In genomic region chr13:40993119-40993518, GRCh38 we compare ENCODE assay signal across 9 cellular contexts. TPM values are rescaled to one million over a fixed set of nuclear protein-coding genes. Genes with fewer than 3 reads are reported as not detected.
DNase-seq lines count a peak whose midpoint lies in the region; ATAC-seq, FAIRE-seq and TF ChIP-seq lines count a peak whose summit lies in the region.
"Had no signal": no experiment of that assay in that cellular context is flagged by ENCODE, and none has a peak within 500 bp of the region (broad histone marks: within the 10 kb centered on the region; RNA-seq: fewer than 3 reads in every experiment).

No MANE protein-coding gene starts in this region.

- ATAC-seq in GM23338, result peak; percentile 50
- peak; percentile 29 to 52 (median 36) for ATAC-seq in pancreas
- ATAC-seq in GM21526 (IDR thresholded peaks at IDR 0.05; ENCODE audit: low FRiP score, unreplicated experiment), result no peak
- no peak for ATAC-seq in GM21528 (IDR thresholded peaks at IDR 0.05; ENCODE audit: low FRiP score, unreplicated experiment)

- no peaks in the 10 kb centered on the region for H4K20me1 ChIP-seq in GM23338 (replicated peaks; ENCODE audit: insufficient read depth)

- H3K4me1 ChIP-seq in GM23338 (ENCODE audit: insufficient read depth) (peaks cover 10% of the 10 kb centered on the region; the same call in 1 of the 2 replicates), pancreas (peaks cover 23 to 65% (median 64%) of the 10 kb centered on the region in 3 donors)

- H3K79me2 ChIP-seq in GM23338 (replicated peaks; ENCODE audit: insufficient read depth), result no peaks in the 10 kb centered on the region

- H3K27me3 Mint-ChIP-seq in GM23338 (ENCODE audit: insufficient read depth, low read depth, poor library complexity), result peaks cover 2% of the 10 kb centered on the region
- H3K27me3 Mint-ChIP-seq in chondrocyte (ENCODE audit: low read depth), result no peaks in the 10 kb centered on the region

- no peak for TF ChIP-seq CTCF in GM23338 (conservative IDR thresholded peaks at IDR 0.05; ENCODE audit: low read depth in 2 of 2)
- TF ChIP-seq CTCF in chondrocyte (IDR thresholded peaks at IDR 0.05), result no peak
- TF ChIP-seq CTCF in pancreas (IDR thresholded peaks at IDR 0.05), result no peak

- no peaks in the 10 kb centered on the region for H3K27me3 ChIP-seq in GM23338 (ENCODE audit: insufficient read depth)
- no peaks in the 10 kb centered on the region for H3K27me3 ChIP-seq in pancreas

- H3K36me3 ChIP-seq in GM23338 (ENCODE audit: insufficient read depth) (no peaks in the 10 kb centered on the region), pancreas (no peaks in the 10 kb centered on the region)

- H3K27ac Mint-ChIP-seq in GM23338, result peak overlapping the region; percentile 71
- peak overlapping the region; percentile 64 for H3K27ac Mint-ChIP-seq in chondrocyte (ENCODE audit: unreplicated experiment)

- FAIRE-seq in pancreas (lab: Jason Lieb, UNC), result no peak

- H3K4me1 Mint-ChIP-seq in GM23338 (peaks cover 22% of the 10 kb centered on the region), chondrocyte (ENCODE audit: low read depth) (peaks cover 17% of the 10 kb centered on the region)

- no peaks in the 10 kb centered on the region for H3K9me2 ChIP-seq in GM23338 (ENCODE audit: insufficient read depth)

- H3K4me3 Mint-ChIP-seq in GM23338 (no peak overlapping the region), chondrocyte (ENCODE audit: unreplicated experiment) (no peak overlapping the region)

- no peaks in the 10 kb centered on the region for H3K36me3 Mint-ChIP-seq in GM23338 (ENCODE audit: low read depth)
- H3K36me3 Mint-ChIP-seq in chondrocyte (ENCODE audit: low read depth), result peaks cover 3% of the 10 kb centered on the region

- H3K4me2 ChIP-seq in GM23338, result no peak overlapping the region

- H3K9me3 Mint-ChIP-seq in GM23338 (no peaks in the 10 kb centered on the region; the same call in 2 of the 3 replicates), chondrocyte (ENCODE audit: low read depth) (no peaks in the 10 kb centered on the region)

- intact Hi-C loops in pancreas (cut with DNase I), result loop anchor here in 2 of 3 donors (10.0 kb wide), 1 partner anchor 62 kb away; no protein-coding TSS in a partner anchor

- peak; percentile 53 for DNase-seq in GM23338 (ENCODE audit: low spot score)
- DNase-seq in NCI-H2171 treated with DMSO at 0.1 percent for 48 hours (lab: John Stamatoyannopoulos, UW), result peak; percentile 73
- no peak for DNase-seq in chondrocyte (ENCODE audit: low spot score)
- peak in 5 of 6 donors; percentile 37 to 63 (median 42) for DNase-seq in pancreas
- DNase-seq in occipital lobe (lab: John Stamatoyannopoulos, UW), result no peak
- no peak for DNase-seq in NCI-H526 (lab: John Stamatoyannopoulos, UW)
- DNase-seq: amniotic stem cell had no signal

- WGBS in pancreas, 2 donors, result 45 to 46% methylated on average over 10 of the region's 10 CpGs

- H3F3A ChIP-seq in GM23338 (replicated peaks; ENCODE audit: low read depth), result no peaks in the 10 kb centered on the region

- H2AFZ ChIP-seq in GM23338, result no peak overlapping the region

- 0 out of 2 replicates have a peak overlapping the region, but pooled peaks have one; percentile 36 for H3K27ac ChIP-seq in GM23338 (ENCODE audit: low read depth)
- H3K27ac ChIP-seq in pancreas, result peak overlapping the region; percentile 67 to 85 (median 72)

- no peaks in the 10 kb centered on the region for H3K9me3 ChIP-seq in pancreas

- H3K4me3 ChIP-seq in GM23338, result no peak overlapping the region
- H3K4me3 ChIP-seq in pancreas, result no peak overlapping the region

TF ChIP-seq in GM23338, 12 proteins besides CTCF, POLR2A, EP300 and RAD21:
- TF ChIP-seq NANOG (IDR thresholded peaks at IDR 0.05; ENCODE audit: borderline replicate concordance), result no peak
- TF ChIP-seq ZNF462 (CRISPR knock-in tag; IDR thresholded peaks at IDR 0.05), result peak; percentile 81

RNA-seq across cellular contexts. Expression of gene ELF1, which starts 26.0 kb away (rescaled TPM):
- 11.4 and 12.7 TPM in 2 replicates for total RNA-seq in GM23338 (2014; rRNA removed; shearing (Covaris generic))
- 5.4 and 7.0 TPM in 2 replicates for polyA plus RNA-seq in GM23338 (2016; fragmentation: Nextera tagmentation; extraction: Ambion mirVana)
- total RNA-seq in chondrocyte, result 45.7 to 46.7 TPM (median 45.8 TPM) in 3 replicates
- 10 to 100 TPM; 31.6 to 61.6 (median 40.6) TPM for total RNA-seq in pancreas
- polyA plus RNA-seq in pancreas, result 10 to 100 TPM in 1 of 2 donors, 1 to 10 TPM in 1; 9.4 to 18.5 TPM
- 11.9 TPM for total RNA-seq in occipital lobe

Comparison
In these comparisons a context has a peak if more than half of its experiments do, and no peak if none do; other contexts are left out.
1. ATAC-seq: peak in GM23338 (single experiment) and pancreas (4 of 4); none in GM21526 (single experiment) and GM21528 (single experiment).
2. DNase-seq: peak in GM23338 (single experiment), NCI-H2171 treated with DMSO at 0.1 percent for 48 hours (single experiment) and pancreas (5 of 6); none in chondrocyte (single experiment), occipital lobe (single experiment) and NCI-H526 (0 of 2).